15 cellular contexts compared by ENCODE assay signal in the genomic region with DNA sequence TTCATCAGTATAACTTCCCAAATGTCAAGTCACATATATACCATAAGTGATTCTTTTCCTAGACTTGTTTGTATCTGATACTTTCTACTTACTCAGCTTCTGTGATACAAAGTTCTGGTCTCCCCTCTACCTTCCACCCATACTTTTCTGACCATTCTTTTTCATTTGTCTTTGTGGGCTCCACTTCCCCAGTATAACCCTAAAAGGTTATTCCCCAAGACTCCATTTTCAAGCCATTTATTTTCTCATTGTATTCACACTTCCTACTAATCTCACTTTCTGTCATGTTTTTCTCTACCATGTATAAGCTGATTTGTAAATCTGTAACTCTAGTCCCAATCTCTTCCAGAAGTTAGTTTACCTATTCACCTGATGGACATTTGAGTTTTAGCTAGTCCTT.
"Had no signal": no experiment of that assay in that cellular context is flagged by ENCODE, and none has a peak within 500 bp of the region (broad histone marks: within the 10 kb centered on the region; RNA-seq: fewer than 3 reads in every experiment).

No MANE protein-coding gene starts in this region.

- H3K9me3 ChIP-seq: breast epithelium, esophagus squamous epithelium, neutrophil, tibial nerve had no signal

- H3K27me3 Mint-ChIP-seq: activated CD4-positive, alpha-beta T cell treated with anti-CD3 and anti-CD28 coated beads for 36 hours; activated naive CD8-positive, alpha-beta T cell had no signal

- H3K36me3 ChIP-seq: breast epithelium had no signal

- H3K4me3 ChIP-seq: breast epithelium, esophagus squamous epithelium, tibial nerve had no signal

- H3K27ac ChIP-seq: breast epithelium, esophagus squamous epithelium, neutrophil, tibial nerve had no signal

- H3K27me3 ChIP-seq: breast epithelium, esophagus squamous epithelium, neutrophil, tibial nerve had no signal

- DNase-seq: activated CD4-positive, alpha-beta T cell treated with anti-CD3 and anti-CD28 coated beads for 36 hours; activated gamma-delta T cell; aorta; esophagus squamous epithelium; foreskin fibroblast; glutamatergic neuron; midbrain; retina; stimulated activated CD4-positive, alpha-beta T cell treated with anti-CD3 and anti-CD28 coated beads, Interleukin-15, amount 100 ng/mL, for 24 hours; stimulated activated CD4-positive, alpha-beta T cell treated with anti-CD3 and anti-CD28 coated beads, Interleukin-4, amount 100 ng/mL, for 24 hours; T-helper 9 cell had no signal

- ATAC-seq: activated CD4-positive, alpha-beta T cell treated with anti-CD3 and anti-CD28 coated beads for 36 hours had no signal

- H3K4me3 Mint-ChIP-seq: activated CD4-positive, alpha-beta T cell treated with anti-CD3 and anti-CD28 coated beads for 36 hours; activated naive CD8-positive, alpha-beta T cell had no signal

- H3K27ac Mint-ChIP-seq: activated CD4-positive, alpha-beta T cell treated with anti-CD3 and anti-CD28 coated beads for 36 hours; activated naive CD8-positive, alpha-beta T cell had no signal
